ENCODE assay signal across 8 cellular contexts in genomic region chr1:149917590-149918144, GRCh38. TPM values are rescaled to one million over a fixed set of nuclear protein-coding genes. Genes with fewer than 3 reads are reported as not detected.
DNase-seq lines count a peak whose midpoint lies in the region; ATAC-seq and TF ChIP-seq lines count a peak whose summit lies in the region.

Gene SV2A (minus strand): TSS chr1:149917844. CDS start chr1:149913840, 4,004 bp downstream.

- no peak within 1 kb of the TSS for H3T11ph ChIP-seq in H9 (ENCODE audit: low read length)

- no CpG with 5 or more reads among the region's 24 CpGs for WGBS in H9 (ENCODE audit: extremely low coverage, insufficient read length, low lambda C conversion rate)
- 1 to 2% methylated on average over 24 of the region's 24 CpGs for WGBS in heart right ventricle, 2 donors

- H2AFZ ChIP-seq in ACC112 (ENCODE audit: low read length, unreplicated experiment) (peak within 1 kb of the TSS; percentile 57), H9 (ENCODE audit: low read length) (no peak within 1 kb of the TSS), OCI-LY3 (ENCODE audit: low read depth, low read length) (peak within 1 kb of the TSS; percentile 88)

- TF ChIP-seq CTCF in H9 (conservative IDR thresholded peaks at IDR 0.05) (no peak), OCI-LY3 (IDR thresholded peaks at IDR 0.05; ENCODE audit: low read depth, low read length) (no peak), heart right ventricle (IDR thresholded peaks at IDR 0.05) (no peak), progenitor cell of endocrine pancreas (IDR thresholded peaks at IDR 0.05; ENCODE audit: unreplicated experiment) (no peak)

- H3K9ac ChIP-seq in H9 (ENCODE audit: extremely low read depth, insufficient read length, low read length): peak within 1 kb of the TSS; percentile 53
- H3K9ac ChIP-seq in OCI-LY3 (ENCODE audit: low read length): peak within 1 kb of the TSS; percentile 68

- H2BK15ac ChIP-seq in H9 (ENCODE audit: low read depth, low read length): no peak within 1 kb of the TSS

- H2BK12ac ChIP-seq in H9 (ENCODE audit: insufficient read length, low read depth, low read length): no peak within 1 kb of the TSS

- H3K79me1 ChIP-seq in H9 (ENCODE audit: insufficient read depth, low read depth, low read length, poor library complexity, severe bottlenecking): no peaks in the 10 kb centered on the region

- H2BK5ac ChIP-seq in H9 (ENCODE audit: insufficient read length, low read length): no peak within 1 kb of the TSS

- H3K36me3 Mint-ChIP-seq in H9 (ENCODE audit: insufficient read depth in 1 of 3, low read depth in 3 of 3) (peaks cover 11 to 23% (median 18%) of the 10 kb centered on the region in 3 experiments; a peak in 6 of 7 replicates), progenitor cell of endocrine pancreas (ENCODE audit: insufficient read depth) (peaks cover 3% of the 10 kb centered on the region)
- peaks cover 0 to 5% of the 10 kb centered on the region in 2 donors for H3K36me3 Mint-ChIP-seq in activated naive CD4-positive, alpha-beta T cell treated with anti-CD3 and anti-CD28 coated beads, Interleukin-2, amount 50 U/mL, for 72 hours

- H3K27me3 Mint-ChIP-seq in H9 (ENCODE audit: low read depth) (no peaks in the 10 kb centered on the region), progenitor cell of endocrine pancreas (peaks cover 9% of the 10 kb centered on the region)

- H2BK120ac ChIP-seq in H9 (ENCODE audit: low read depth, low read length, poor library complexity, severe bottlenecking): no peak within 1 kb of the TSS

- no peak within 1 kb of the TSS for H3K23ac ChIP-seq in H9 (ENCODE audit: insufficient read length, low read depth, low read length)

- peak within 1 kb of the TSS; percentile 65 for H3K4me2 ChIP-seq in H9 (ENCODE audit: insufficient read depth, insufficient read length, low read length)
- peak within 1 kb of the TSS; percentile 89 for H3K4me2 ChIP-seq in OCI-LY3 (ENCODE audit: low read length)

- H3K36me3 ChIP-seq in ACC112 (ENCODE audit: insufficient read depth, low read length) (peaks cover 9% of the 10 kb centered on the region; the same call in 1 of the 2 replicates), OCI-LY3 (replicated peaks; ENCODE audit: low read depth, low read length) (peaks cover 10% of the 10 kb centered on the region), heart right ventricle (peaks cover 0 to 16% (median 5%) of the 10 kb centered on the region in 9 donors)

- H3K23me2 ChIP-seq in H9 (ENCODE audit: insufficient read length, low read depth, low read length, poor library complexity, severe bottlenecking): peaks cover 13% of the 10 kb centered on the region

- no peak within 1 kb of the TSS for H4K91ac ChIP-seq in H9 (ENCODE audit: insufficient read length, low read depth, low read length)

- H3K27me3 ChIP-seq in ACC112 (ENCODE audit: insufficient read depth, low read length): no peaks in the 10 kb centered on the region
- no peaks in the 10 kb centered on the region for H3K27me3 ChIP-seq in H9 (ENCODE audit: insufficient read depth, low read length)
- H3K27me3 ChIP-seq in OCI-LY3 (ENCODE audit: low read depth, low read length): no peaks in the 10 kb centered on the region
- peaks cover 0 to 26% (median 6%) of the 10 kb centered on the region in 7 donors for H3K27me3 ChIP-seq in heart right ventricle

- no peak within 1 kb of the TSS for H3K56ac ChIP-seq in H9 (ENCODE audit: insufficient read length, low read depth, low read length)

- no peak within 1 kb of the TSS for H2BK20ac ChIP-seq in H9 (ENCODE audit: low read depth, low read length, poor library complexity, severe bottlenecking)

- peak within 1 kb of the TSS; percentile 88 to 98 for H3K4me3 Mint-ChIP-seq in H9
- H3K4me3 Mint-ChIP-seq in progenitor cell of endocrine pancreas (ENCODE audit: low read depth): peak within 1 kb of the TSS; percentile 82

- no peak within 1 kb of the TSS for H3K4ac ChIP-seq in H9 (ENCODE audit: low read depth, low read length)

- intact Hi-C loops in heart right ventricle (cut with DNase I): no loop called here

- H3K4me1 ChIP-seq in ACC112 (ENCODE audit: control insufficient read depth, insufficient read depth, low read length, unreplicated experiment) (peaks cover 9% of the 10 kb centered on the region), H9 (ENCODE audit: insufficient read depth, low read length) (peaks cover 8% of the 10 kb centered on the region; the same call in 1 of the 2 replicates), OCI-LY3 (ENCODE audit: low read length) (peaks cover 21% of the 10 kb centered on the region), heart right ventricle (peaks cover 0 to 16% (median 0%) of the 10 kb centered on the region in 9 donors)

- H3K4me1 Mint-ChIP-seq in H9: peaks cover 27 to 31% of the 10 kb centered on the region in 2 experiments
- peaks cover 17% of the 10 kb centered on the region for H3K4me1 Mint-ChIP-seq in progenitor cell of endocrine pancreas (ENCODE audit: low read depth)

- H3K18ac ChIP-seq in H9 (ENCODE audit: insufficient read length, low read depth, low read length): no peak within 1 kb of the TSS

- H3K9me3 Mint-ChIP-seq in H9 (no peaks in the 10 kb centered on the region), progenitor cell of endocrine pancreas (ENCODE audit: low read depth) (no peaks in the 10 kb centered on the region)
- H3K9me3 Mint-ChIP-seq in activated naive CD4-positive, alpha-beta T cell treated with anti-CD3 and anti-CD28 coated beads, Interleukin-2, amount 50 U/mL, for 72 hours: no peaks in the 10 kb centered on the region

- peak within 1 kb of the TSS; percentile 76 to 97 (median 83); a peak in 4 of 7 replicates for H3K27ac Mint-ChIP-seq in H9
- H3K27ac Mint-ChIP-seq in activated naive CD4-positive, alpha-beta T cell treated with anti-CD3 and anti-CD28 coated beads, Interleukin-2, amount 50 U/mL, for 72 hours: peak within 1 kb of the TSS; percentile 12 to 63
- H3K27ac Mint-ChIP-seq in progenitor cell of endocrine pancreas: peak within 1 kb of the TSS; percentile 62

- no peak within 1 kb of the TSS for H4K8ac ChIP-seq in H9 (replicated peaks; ENCODE audit: insufficient read length, low read depth, low read length)

- H3K9me3 ChIP-seq in H9 (ENCODE audit: control insufficient read depth, low read depth, low read length) (no peaks in the 10 kb centered on the region), OCI-LY3 (ENCODE audit: insufficient read depth, low read length) (no peaks in the 10 kb centered on the region), heart right ventricle (no peaks in the 10 kb centered on the region)

- DNase-seq in H9 (peak; percentile 86), heart right ventricle (peak in 1 of 2 donors; percentile 26), progenitor cell of endocrine pancreas (ENCODE audit: low spot score, unreplicated experiment) (peak; percentile 30)
- DNase-seq in activated naive CD4-positive, alpha-beta T cell treated with anti-CD3 and anti-CD28 coated beads, Interleukin-2, amount 50 U/mL, for 72 hours (ENCODE audit: low spot score in 2 of 2): peak in 1 of 2 donors; percentile 44

- no peak within 1 kb of the TSS for H3K14ac ChIP-seq in H9 (ENCODE audit: insufficient read depth, low read length)

- H3K79me2 ChIP-seq in ACC112 (ENCODE audit: control insufficient read depth, insufficient read depth, low read length, unreplicated experiment) (peaks cover 10% of the 10 kb centered on the region), H9 (ENCODE audit: insufficient read depth, low read length) (no peaks in the 10 kb centered on the region; the same call in 1 of the 2 replicates), OCI-LY3 (ENCODE audit: low read length) (no peaks in the 10 kb centered on the region)

- H4K20me1 ChIP-seq in H9 (ENCODE audit: control insufficient read depth, insufficient read depth, insufficient read length) (no peaks in the 10 kb centered on the region), OCI-LY3 (ENCODE audit: insufficient read depth, low read length) (no peaks in the 10 kb centered on the region)

- H3K4me3 ChIP-seq in ACC112 (ENCODE audit: low read depth, low read length): peak within 1 kb of the TSS; percentile 89
- peak within 1 kb of the TSS; percentile 86 for H3K4me3 ChIP-seq in OCI-LY3 (ENCODE audit: low read length)
- peak within 1 kb of the TSS; percentile 6 to 53 (median 48) for H3K4me3 ChIP-seq in heart right ventricle

- no peak within 1 kb of the TSS for H3K27ac ChIP-seq in ACC112 (ENCODE audit: low read depth, low read length)
- no peak within 1 kb of the TSS for H3K27ac ChIP-seq in H9 (ENCODE audit: insufficient read length, low read depth, low read length)
- H3K27ac ChIP-seq in OCI-LY3 (ENCODE audit: low read length): no peak within 1 kb of the TSS
- H3K27ac ChIP-seq in heart right ventricle: no peak within 1 kb of the TSS

- H4K5ac ChIP-seq in H9 (ENCODE audit: insufficient read length, low read depth, low read length): no peak within 1 kb of the TSS

- ATAC-seq in activated naive CD4-positive, alpha-beta T cell treated with anti-CD3 and anti-CD28 coated beads, Interleukin-2, amount 50 U/mL, for 72 hours: peak; percentile 84 to 90
- ATAC-seq in heart right ventricle: peak in 5 of 8 donors; percentile 24 to 68 (median 56)
- ATAC-seq in HG03196 (IDR thresholded peaks at IDR 0.05; ENCODE audit: unreplicated experiment): no peak
- no peak for ATAC-seq in HG03378 (IDR thresholded peaks at IDR 0.05; ENCODE audit: unreplicated experiment)

- no peak within 1 kb of the TSS for H2AK5ac ChIP-seq in H9 (ENCODE audit: insufficient read length, low read length)

RNA-seq across cellular contexts. Expression of gene SV2A, which starts in this region (rescaled TPM):
- 42.4 and 44.4 TPM in 2 replicates for total RNA-seq in H9 (2021)
- 10 to 100 TPM; 10.9 to 14.6 TPM for total RNA-seq in activated naive CD4-positive, alpha-beta T cell treated with anti-CD3 and anti-CD28 coated beads, Interleukin-2, amount 50 U/mL, for 72 hours
- total RNA-seq in heart right ventricle: under 1 TPM; 0.14 to 0.68 (median 0.31) TPM
- under 1 TPM; 0.44 to 0.48 TPM for polyA plus RNA-seq in heart right ventricle
- 16.9 and 21.8 TPM in 2 replicates for total RNA-seq in progenitor cell of endocrine pancreas

Comparison
In these comparisons a context has a peak if more than half of its experiments do, and no peak if none do; other contexts are left out.
1. RNA of gene SV2A (total RNA-seq): 42.4 to 44.4 TPM in H9, 16.9 to 21.8 TPM in progenitor cell of endocrine pancreas and 10.9 to 14.6 TPM in activated naive CD4-positive, alpha-beta T cell treated with anti-CD3 and anti-CD28 coated beads, Interleukin-2, amount 50 U/mL, for 72 hours; 0.14 to 0.68 TPM in heart right ventricle; every median in the first group is over 4 times any median in the second.
2. Peak in ATAC-seq and H3K4me3 ChIP-seq in heart right ventricle; RNA of the gene not detected or under 1 TPM.
3. ATAC-seq: peak in activated naive CD4-positive, alpha-beta T cell treated with anti-CD3 and anti-CD28 coated beads, Interleukin-2, amount 50 U/mL, for 72 hours (2 of 2); none in HG03196 (single experiment) and HG03378 (single experiment).
4. Peak in every context shown above with its lines, with median percentiles within 50 percentile points of each other: H3K4me3 ChIP-seq and H3K27ac Mint-ChIP-seq.